ENCODE assay signal across 8 cellular contexts in the genomic region with DNA sequence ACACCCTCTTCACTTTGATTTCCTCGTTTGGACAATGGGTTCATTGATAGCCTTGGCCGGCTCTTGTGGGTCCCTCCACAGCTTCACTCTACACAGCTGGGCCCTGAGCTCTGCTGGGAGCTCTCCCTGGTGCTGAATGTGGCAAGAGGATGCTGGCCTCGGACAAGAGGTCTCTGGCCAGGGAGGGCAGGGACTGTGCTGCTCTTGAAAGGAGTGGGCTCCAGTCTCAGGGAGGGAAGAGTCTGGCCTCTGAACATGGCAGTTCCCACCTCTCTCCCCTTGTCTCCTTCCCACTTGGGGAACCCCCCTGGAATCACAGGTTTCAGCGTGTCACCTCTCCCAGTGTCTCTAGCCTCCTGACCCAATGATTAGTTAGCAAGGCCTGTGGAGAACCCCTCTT. TPM values are rescaled to one million over a fixed set of nuclear protein-coding genes. Genes with fewer than 3 reads are reported as not detected.
DNase-seq lines count a peak whose midpoint lies in the region; ATAC-seq and TF ChIP-seq lines count a peak whose summit lies in the region.

No MANE protein-coding gene starts in this region.

- no peaks in the 10 kb centered on the region for H3K9me3 Mint-ChIP-seq in T-helper 2 cell treated with Interferon-gamma antibody and Interleukin-4, amounts not matched to agents 5 μg/mL and 100 μg/mL, for 36 hours
- H3K9me3 Mint-ChIP-seq in CD4-positive, alpha-beta memory T cell, result no peaks in the 10 kb centered on the region

- ATAC-seq in GM21360 (IDR thresholded peaks at IDR 0.05; ENCODE audit: unreplicated experiment) (no peak), HG02588 (IDR thresholded peaks at IDR 0.05; ENCODE audit: unreplicated experiment) (no peak)

- H3K4me3 Mint-ChIP-seq in T-helper 2 cell treated with Interferon-gamma antibody and Interleukin-4, amounts not matched to agents 5 μg/mL and 100 μg/mL, for 36 hours, result no peak overlapping the region
- no peak overlapping the region for H3K4me3 Mint-ChIP-seq in CD4-positive, alpha-beta memory T cell

- no peak overlapping the region for H2AFZ ChIP-seq in osteoblast (ENCODE audit: low read length)

- H3K4me1 ChIP-seq in osteoblast (ENCODE audit: insufficient read depth, low read length), result no peaks in the 10 kb centered on the region
- H3K4me1 ChIP-seq in CD4-positive, alpha-beta memory T cell (ENCODE audit: insufficient read depth, low read length), result no peaks in the 10 kb centered on the region

- no peak overlapping the region for H3K27ac Mint-ChIP-seq in T-helper 2 cell treated with Interferon-gamma antibody and Interleukin-4, amounts not matched to agents 5 μg/mL and 100 μg/mL, for 36 hours
- H3K27ac Mint-ChIP-seq in CD4-positive, alpha-beta memory T cell, result no peak overlapping the region

- no peaks in the 10 kb centered on the region for H3K4me1 Mint-ChIP-seq in T-helper 2 cell treated with Interferon-gamma antibody and Interleukin-4, amounts not matched to agents 5 μg/mL and 100 μg/mL, for 36 hours (ENCODE audit: low read depth)
- H3K4me1 Mint-ChIP-seq in CD4-positive, alpha-beta memory T cell, result peaks cover 0 to 6% (median 3%) of the 10 kb centered on the region in 4 donors

- H3K4me3 ChIP-seq in osteoblast (ENCODE audit: insufficient read depth, low read length), result no peak overlapping the region
- no peak overlapping the region for H3K4me3 ChIP-seq in CD4-positive, alpha-beta memory T cell (ENCODE audit: low read length in 2 of 2)

- intact Hi-C loops in CD4-positive, alpha-beta memory T cell (cut with micrococcal nuclease), result no loop called here

- H4K20me1 ChIP-seq in osteoblast (ENCODE audit: insufficient read depth, low read length), result no peaks in the 10 kb centered on the region

- CTCF ChIA-PET in CD4-positive, alpha-beta memory T cell (lab: Charles Lee; ENCODE audit: partially characterized antibody), result no interaction called here

- H3K9me3 ChIP-seq in osteoblast (ENCODE audit: low read depth, low read length), result no peaks in the 10 kb centered on the region
- H3K9me3 ChIP-seq in CD4-positive, alpha-beta memory T cell (ENCODE audit: control insufficient read depth in 1 of 2, low read length in 2 of 2), result no peaks in the 10 kb centered on the region

- POLR2A ChIA-PET in CD4-positive, alpha-beta memory T cell (lab: Charles Lee; ENCODE audit: partially characterized antibody), result no interaction called here

- peaks cover 49% of the 10 kb centered on the region for H3K27me3 ChIP-seq in osteoblast (ENCODE audit: insufficient read depth, low read length)
- H3K27me3 ChIP-seq in CD4-positive, alpha-beta memory T cell (ENCODE audit: insufficient read depth, low read length), result peaks cover 10% of the 10 kb centered on the region

- H3K4me2 ChIP-seq in osteoblast (ENCODE audit: insufficient read depth, low read length), result no peak overlapping the region

- no peaks in the 10 kb centered on the region for H3K36me3 Mint-ChIP-seq in T-helper 2 cell treated with Interferon-gamma antibody and Interleukin-4, amounts not matched to agents 5 μg/mL and 100 μg/mL, for 36 hours (ENCODE audit: low read depth)
- H3K36me3 Mint-ChIP-seq in CD4-positive, alpha-beta memory T cell, result no peaks in the 10 kb centered on the region

- no peak overlapping the region for H3K27ac ChIP-seq in osteoblast (ENCODE audit: low read depth, low read length)
- H3K27ac ChIP-seq in CD4-positive, alpha-beta memory T cell (ENCODE audit: low read depth, low read length), result no peak overlapping the region

- H3K36me3 ChIP-seq in osteoblast (ENCODE audit: insufficient read depth, low read length), result no peaks in the 10 kb centered on the region
- no peaks in the 10 kb centered on the region for H3K36me3 ChIP-seq in CD4-positive, alpha-beta memory T cell (ENCODE audit: insufficient read depth, low read length)

- TF ChIP-seq CTCF in osteoblast (IDR thresholded peaks at IDR 0.05; ENCODE audit: extremely low read depth, low read depth, low read length), result no peak

- H3K79me2 ChIP-seq in osteoblast (ENCODE audit: insufficient read depth, low read length), result no peaks in the 10 kb centered on the region

- peak; percentile 13 for DNase-seq in stimulated activated naive CD4-positive, alpha-beta T cell treated with Interleukin-2 at 50 U/mL for 16 hours (lab: John Stamatoyannopoulos, UW)
- DNase-seq in stimulated activated naive CD4-positive, alpha-beta T cell (lab: John Stamatoyannopoulos, UW), result no peak
- peak; percentile 37 for DNase-seq in T-helper 2 cell treated with Interferon-gamma antibody and Interleukin-4, amounts not matched to agents 5 μg/mL and 100 μg/mL, for 36 hours (ENCODE audit: low spot score)
- DNase-seq in fibroblast of peridontal ligament (ENCODE audit: extremely low read depth) (peak; percentile 74), osteoblast (ENCODE audit: insufficient read length, low spot score, missing footprints) (peak; percentile 99)
- DNase-seq in CD4-positive, alpha-beta memory T cell, result no peak

- peaks cover 31% of the 10 kb centered on the region for H3K27me3 Mint-ChIP-seq in T-helper 2 cell treated with Interferon-gamma antibody and Interleukin-4, amounts not matched to agents 5 μg/mL and 100 μg/mL, for 36 hours (ENCODE audit: low read depth)
- H3K27me3 Mint-ChIP-seq in CD4-positive, alpha-beta memory T cell, result peaks cover 30 to 48% of the 10 kb centered on the region in 2 donors

RNA-seq across cellular contexts. Expression of gene CABP7, which starts 3.0 kb away (rescaled TPM):
- total RNA-seq in osteoblast, result not detected in 2 replicates
- total RNA-seq in CD4-positive, alpha-beta memory T cell, result not detected
- under 1 TPM; 0.08 to 0.13 TPM for polyA plus RNA-seq in CD4-positive, alpha-beta memory T cell

RNA-seq across cellular contexts. Expression of gene ZMAT5, which starts 50.0 kb away (rescaled TPM):
- 13.0 and 15.6 TPM in 2 replicates for total RNA-seq in osteoblast
- total RNA-seq in CD4-positive, alpha-beta memory T cell, result 10 to 100 TPM; 16.3 to 20.4 TPM
- 10 to 100 TPM; 42.2 to 67.7 TPM for polyA plus RNA-seq in CD4-positive, alpha-beta memory T cell

RNA-seq across cellular contexts. Expression of gene UQCR10, which starts 50.4 kb away (rescaled TPM):
- total RNA-seq in osteoblast, result 43.0 and 52.1 TPM in 2 replicates
- 10 to 100 TPM; 47.6 to 53.2 TPM for total RNA-seq in CD4-positive, alpha-beta memory T cell
- 100 to 1,000 TPM; 271 to 332 TPM for polyA plus RNA-seq in CD4-positive, alpha-beta memory T cell

Comparison
In these comparisons a context has a peak if more than half of its experiments do, and no peak if none do; other contexts are left out.
1. DNase-seq: peak in stimulated activated naive CD4-positive, alpha-beta T cell treated with Interleukin-2 at 50 U/mL for 16 hours (single experiment), T-helper 2 cell treated with Interferon-gamma antibody and Interleukin-4, amounts not matched to agents 5 μg/mL and 100 μg/mL, for 36 hours (single experiment), fibroblast of peridontal ligament (single experiment) and osteoblast (single experiment); none in stimulated activated naive CD4-positive, alpha-beta T cell (0 of 6) and CD4-positive, alpha-beta memory T cell (0 of 5).